ENCODE assay signal across 1 cellular context in the genomic region with DNA sequence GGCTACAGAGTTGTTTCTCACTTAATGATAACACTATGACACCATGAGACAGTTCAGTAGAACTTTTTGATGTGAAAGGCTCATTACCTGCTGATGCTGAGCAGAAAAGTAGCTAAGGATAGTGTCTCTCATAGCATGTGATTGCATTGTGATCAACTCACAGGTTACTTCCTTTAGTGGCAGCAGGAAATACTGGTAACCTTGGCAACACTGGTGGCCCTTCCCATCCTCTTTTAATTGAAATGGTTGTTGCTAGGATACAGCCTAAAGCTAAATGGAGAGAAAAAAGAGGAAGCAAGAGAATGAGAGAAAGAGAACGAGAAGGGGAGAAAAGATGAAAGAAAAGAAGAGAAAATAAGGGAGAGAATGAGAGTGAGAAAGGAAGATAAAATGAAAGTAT.
TF ChIP-seq lines count a peak whose summit lies in the region.

No MANE protein-coding gene starts in this region.

TF ChIP-seq in H1, 55 proteins besides CTCF, POLR2A, EP300 and RAD21:
- TF ChIP-seq NANOG (IDR thresholded peaks at IDR 0.05; ENCODE audit: insufficient read depth, low read depth, low read length, poor library complexity, severe bottlenecking): no peak
- no peak for TF ChIP-seq CHD1 (IDR thresholded peaks at IDR 0.05; ENCODE audit: low read depth, low read length)
- TF ChIP-seq TCF12 (IDR thresholded peaks at IDR 0.05; ENCODE audit: low read depth, low read length): no peak
- no peak for TF ChIP-seq SP2 (IDR thresholded peaks at IDR 0.05; ENCODE audit: low read length)
- no peak for TF ChIP-seq HDAC2 (IDR thresholded peaks at IDR 0.05; ENCODE audit: borderline replicate concordance in 1 of 2, low read depth in 2 of 2, low read length in 2 of 2)
- no peak for TF ChIP-seq SUZ12 (IDR thresholded peaks at IDR 0.05; ENCODE audit: low read length)
- TF ChIP-seq SP4 (IDR thresholded peaks at IDR 0.05; ENCODE audit: low read length): no peak
- TF ChIP-seq EZH2 (IDR thresholded peaks at IDR 0.05; ENCODE audit: low read depth, low read length, severe bottlenecking): no peak
- no peak for TF ChIP-seq PHF8 (conservative IDR thresholded peaks at IDR 0.05; ENCODE audit: low read depth, low read length)
- TF ChIP-seq CEBPB (IDR thresholded peaks at IDR 0.05; ENCODE audit: low read depth, low read length): no peak
- TF ChIP-seq, protein P1, sequence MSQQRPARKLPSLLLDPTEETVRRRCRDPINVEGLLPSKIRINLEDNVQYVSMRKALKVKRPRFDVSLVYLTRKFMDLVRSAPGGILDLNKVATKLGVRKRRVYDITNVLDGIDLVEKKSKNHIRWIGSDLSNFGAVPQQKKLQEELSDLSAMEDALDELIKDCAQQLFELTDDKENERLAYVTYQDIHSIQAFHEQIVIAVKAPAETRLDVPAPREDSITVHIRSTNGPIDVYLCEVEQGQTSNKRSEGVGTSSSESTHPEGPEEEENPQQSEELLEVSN (IDR thresholded peaks at IDR 0.05): no peak
- no peak for TF ChIP-seq MAFK (IDR thresholded peaks at IDR 0.05; ENCODE audit: low read depth, low read length)
- TF ChIP-seq RBBP5 (IDR thresholded peaks at IDR 0.05; ENCODE audit: borderline replicate concordance, low read depth, low read length): no peak
